In genomic region chr22:43008921-43009320, GRCh38 we compare ENCODE assay signal across 21 cellular contexts. TPM values are rescaled to one million over a fixed set of nuclear protein-coding genes. Genes with fewer than 3 reads are reported as not detected.
DNase-seq lines count a peak whose midpoint lies in the region; ATAC-seq and TF ChIP-seq lines count a peak whose summit lies in the region.
"Had no signal": no experiment of that assay in that cellular context is flagged by ENCODE, and none has a peak within 500 bp of the region (broad histone marks: within the 10 kb centered on the region; RNA-seq: fewer than 3 reads in every experiment).

No MANE protein-coding gene starts in this region.

- H3K27ac ChIP-seq in left ventricle myocardium inferior (replicated peaks) (peak overlapping the region; percentile 52), coronary artery (peak overlapping the region; percentile 4 to 71), neutrophil (peak overlapping the region; percentile 47), upper lobe of left lung (peak overlapping the region; percentile 64 to 70 (median 68))
- H3K27ac ChIP-seq: BLaER1, parathyroid adenoma, vagina had no signal

- H3K36me3 ChIP-seq in left ventricle myocardium inferior = no peaks in the 10 kb centered on the region
- no peaks in the 10 kb centered on the region for H3K36me3 ChIP-seq in neutrophil
- H3K36me3 ChIP-seq in upper lobe of left lung = no peaks in the 10 kb centered on the region
- H3K36me3 ChIP-seq: BLaER1, vagina had no signal

- no peak for TF ChIP-seq POLR2A in upper lobe of left lung (IDR thresholded peaks at IDR 0.05)

- no peak for TF ChIP-seq EP300 in upper lobe of left lung (IDR thresholded peaks at IDR 0.05)

- DNase-seq in left ventricle myocardium inferior (no peak), Right ventricle myocardium inferior (ENCODE audit: missing footprints) (no peak), coronary artery (ENCODE audit: low spot score) (no peak), upper lobe of left lung (no peak), T-helper 1 cell (no peak), left lobe of liver (ENCODE audit: low spot score) (no peak)
- DNase-seq: activated CD4-positive, alpha-beta T cell treated with anti-CD3 and anti-CD28 coated beads for 4 hours; DMS153; effector memory CD8-positive, alpha-beta T cell; glutamatergic neuron; HCEC 1CT; naive B cell; NCI-H187 treated with DMSO at 0.1 percent for 48 hours; NK-92 treated with Interleukin-12 subunit alpha and Interleukin-12 subunit beta, amount 100 ng/mL, for 24 hours; stimulated activated naive CD8-positive, alpha-beta T cell treated with anti-CD3 and anti-CD28 coated beads, Interleukin-15, Interleukin-2, amounts not matched to agents 100 U/mL and 50 U/mL, for 24 hours; SW 1271 had no signal

- H3K4me1 ChIP-seq in left ventricle myocardium inferior = peaks cover 65% of the 10 kb centered on the region
- peaks cover 43% of the 10 kb centered on the region in 2 experiments for H3K4me1 ChIP-seq in neutrophil (ENCODE audit: control insufficient read depth in 1 of 2, insufficient read depth in 1 of 2, low read depth in 1 of 2, low read length in 1 of 2)
- peaks cover 38 to 90% (median 61%) of the 10 kb centered on the region in 4 donors for H3K4me1 ChIP-seq in upper lobe of left lung

- no peak overlapping the region for H3K4me3 ChIP-seq in left ventricle myocardium inferior
- H3K4me3 ChIP-seq in coronary artery = peak overlapping the region; percentile 21
- no peak overlapping the region for H3K4me3 ChIP-seq in neutrophil (ENCODE audit: low read depth in 1 of 2, low read length in 1 of 2)
- H3K4me3 ChIP-seq in upper lobe of left lung = no peak overlapping the region
- H3K4me3 ChIP-seq: BLaER1, vagina had no signal

- 54 to 57% methylated on average over 4 of the region's 4 CpGs for WGBS in upper lobe of left lung, 2 donors

- TF ChIP-seq CTCF in left ventricle myocardium inferior (IDR thresholded peaks at IDR 0.05; ENCODE audit: borderline replicate concordance) = no peak
- TF ChIP-seq CTCF in coronary artery (IDR thresholded peaks at IDR 0.05) = no peak
- no peak for TF ChIP-seq CTCF in neutrophil (IDR thresholded peaks at IDR 0.05)
- TF ChIP-seq CTCF in upper lobe of left lung (IDR thresholded peaks at IDR 0.05) = no peak

- no peaks in the 10 kb centered on the region for H3K9me3 ChIP-seq in left ventricle myocardium inferior (replicated peaks)
- H3K9me3 ChIP-seq in neutrophil = no peaks in the 10 kb centered on the region
- no peaks in the 10 kb centered on the region for H3K9me3 ChIP-seq in upper lobe of left lung
- H3K9me3 ChIP-seq: BLaER1, vagina had no signal

- intact Hi-C loops in left ventricle myocardium inferior (cut with micrococcal nuclease) (no loop called here), Right ventricle myocardium inferior (cut with DNase I) (loop anchor here (5.0 kb wide), 1 partner anchor 102 kb away; no protein-coding TSS in a partner anchor)

- ATAC-seq in Right ventricle myocardium inferior = no peak
- ATAC-seq in upper lobe of left lung (ENCODE audit: low FRiP score in 2 of 2) = no peak
- no peak for ATAC-seq in left lobe of liver
- no peak for ATAC-seq in GM21576 (IDR thresholded peaks at IDR 0.05; ENCODE audit: unreplicated experiment)
- ATAC-seq: effector memory CD8-positive, alpha-beta T cell; stimulated activated naive CD8-positive, alpha-beta T cell treated with anti-CD3 and anti-CD28 coated beads, Interleukin-15, Interleukin-2, amounts not matched to agents 100 U/mL and 50 U/mL, for 24 hours had no signal

- no peaks in the 10 kb centered on the region for H3K27me3 ChIP-seq in left ventricle myocardium inferior (ENCODE audit: low read depth)
- H3K27me3 ChIP-seq in neutrophil = no peaks in the 10 kb centered on the region
- H3K27me3 ChIP-seq in upper lobe of left lung = no peaks in the 10 kb centered on the region
- H3K27me3 ChIP-seq: BLaER1, vagina had no signal

RNA-seq across cellular contexts. Expression of gene PACSIN2, which starts 6.0 kb away (rescaled TPM):
- total RNA-seq in left ventricle myocardium inferior (64.8 TPM), Right ventricle myocardium inferior (64.9 TPM), upper lobe of left lung (100 to 1,000 TPM; 120 to 186 (median 151) TPM), left lobe of liver (23.8 TPM)
